ENCODE assay signal across 1 cellular context in genomic region chr5:131644822-131645221, GRCh38.
TF ChIP-seq lines count a peak whose summit lies in the region.

No MANE protein-coding gene starts in this region.

TF ChIP-seq in HCT116, 20 proteins besides CTCF, POLR2A, EP300 and RAD21:
- TF ChIP-seq SP1 (IDR thresholded peaks at IDR 0.05; ENCODE audit: low read depth), result no peak
- TF ChIP-seq JUND (IDR thresholded peaks at IDR 0.05), result no peak
- 0 out of 2 replicates have a peak, but pooled peaks have one; percentile 22 for TF ChIP-seq FOSL1 (IDR thresholded peaks at IDR 0.05; ENCODE audit: low read depth)
- TF ChIP-seq MAX (IDR thresholded peaks at IDR 0.05), result 0 out of 2 replicates have a peak, but pooled peaks have one; percentile 24
- no peak for TF ChIP-seq EZH2 (IDR thresholded peaks at IDR 0.05)
- no peak for TF ChIP-seq REST (IDR thresholded peaks at IDR 0.05; ENCODE audit: low read depth)
- no peak for TF ChIP-seq ZFX (IDR thresholded peaks at IDR 0.05)
- no peak for TF ChIP-seq POLR2AphosphoS5 (IDR thresholded peaks at IDR 0.05; ENCODE audit: low read depth, low read length)
- TF ChIP-seq YY1 (IDR thresholded peaks at IDR 0.05; ENCODE audit: extremely low read depth, insufficient replicate concordance, low read depth, low read length), result no peak
- no peak for TF ChIP-seq ZBTB33 (IDR thresholded peaks at IDR 0.05; ENCODE audit: extremely low read depth, insufficient replicate concordance, low read length)
- TF ChIP-seq EGR1 (IDR thresholded peaks at IDR 0.05; ENCODE audit: low read depth), result no peak
